10 cellular contexts compared by ENCODE assay signal in genomic region chr3:183377307-183377959, GRCh38. TPM values are rescaled to one million over a fixed set of nuclear protein-coding genes. Genes with fewer than 3 reads are reported as not detected.
DNase-seq lines count a peak whose midpoint lies in the region; ATAC-seq and TF ChIP-seq lines count a peak whose summit lies in the region.
"Had no signal": no experiment of that assay in that cellular context is flagged by ENCODE, and none has a peak within 500 bp of the region (broad histone marks: within the 10 kb centered on the region; RNA-seq: fewer than 3 reads in every experiment).

No MANE protein-coding gene starts in this region.

- peaks cover 0 to 7% of the 10 kb centered on the region in 2 donors for H3K36me3 Mint-ChIP-seq in CD14-positive monocyte
- peaks cover 2% of the 10 kb centered on the region for H3K36me3 Mint-ChIP-seq in activated naive CD8-positive, alpha-beta T cell treated with anti-CD3 and anti-CD28 coated beads, Interleukin-2, amount 50 U/mL, for 24 hours (ENCODE audit: low read depth)

- intact Hi-C loops in CD14-positive monocyte (cut with micrococcal nuclease), result loop anchor here in 1 of 2 donors (5.0 kb wide), 1 partner anchor 70 kb away; no protein-coding TSS in a partner anchor

- ATAC-seq in GM19455 (IDR thresholded peaks at IDR 0.05; ENCODE audit: unreplicated experiment) (peak; percentile 54), HG03135 (IDR thresholded peaks at IDR 0.05; ENCODE audit: unreplicated experiment) (no peak), omental fat pad (ENCODE audit: low FRiP score) (no peak), GM21529 (IDR thresholded peaks at IDR 0.05; ENCODE audit: unreplicated experiment) (no peak)
- ATAC-seq in activated naive CD8-positive, alpha-beta T cell treated with anti-CD3 and anti-CD28 coated beads, Interleukin-2, amount 50 U/mL, for 24 hours, result peak; percentile 81

- H3K4me1 Mint-ChIP-seq in CD14-positive monocyte, result peaks cover 66% of the 10 kb centered on the region
- H3K4me1 Mint-ChIP-seq in activated naive CD8-positive, alpha-beta T cell treated with anti-CD3 and anti-CD28 coated beads, Interleukin-2, amount 50 U/mL, for 24 hours, result peaks cover 47% of the 10 kb centered on the region

- peak overlapping the region in 5 of 7 donors; percentile 23 to 51 (median 33) for H3K27ac Mint-ChIP-seq in CD14-positive monocyte
- peak overlapping the region; percentile 77 for H3K27ac Mint-ChIP-seq in activated naive CD8-positive, alpha-beta T cell treated with anti-CD3 and anti-CD28 coated beads, Interleukin-2, amount 50 U/mL, for 24 hours
- H3K27ac Mint-ChIP-seq: T-cell had no signal

- H3K4me3 Mint-ChIP-seq in CD14-positive monocyte, result no peak overlapping the region
- H3K4me3 Mint-ChIP-seq in activated naive CD8-positive, alpha-beta T cell treated with anti-CD3 and anti-CD28 coated beads, Interleukin-2, amount 50 U/mL, for 24 hours, result no peak overlapping the region
- H3K4me3 Mint-ChIP-seq: T-cell had no signal

- H3K9me3 Mint-ChIP-seq in CD14-positive monocyte, result peaks cover 0 to 3% (median 0%) of the 10 kb centered on the region in 7 donors
- H3K9me3 Mint-ChIP-seq in activated naive CD8-positive, alpha-beta T cell treated with anti-CD3 and anti-CD28 coated beads, Interleukin-2, amount 50 U/mL, for 24 hours, result no peaks in the 10 kb centered on the region
- H3K9me3 Mint-ChIP-seq: T-cell had no signal

- TF ChIP-seq CTCF in CD14-positive monocyte (IDR thresholded peaks at IDR 0.05) (no peak), omental fat pad (IDR thresholded peaks at IDR 0.05) (no peak)

- H3K27me3 Mint-ChIP-seq in CD14-positive monocyte (ENCODE audit: low read depth in 3 of 3), result peaks cover 0 to 3% (median 2%) of the 10 kb centered on the region in 3 donors
- peaks cover 3% of the 10 kb centered on the region for H3K27me3 Mint-ChIP-seq in activated naive CD8-positive, alpha-beta T cell treated with anti-CD3 and anti-CD28 coated beads, Interleukin-2, amount 50 U/mL, for 24 hours

- DNase-seq in CD14-positive monocyte (ENCODE audit: low spot score), result no peak
- DNase-seq in NCI-H2081 treated with DMSO at 0.1 percent for 48 hours (lab: John Stamatoyannopoulos, UW), result peak; percentile 96
- no peak for DNase-seq in activated naive CD8-positive, alpha-beta T cell treated with anti-CD3 and anti-CD28 coated beads, Interleukin-2, amount 50 U/mL, for 24 hours
- DNase-seq in omental fat pad (ENCODE audit: low spot score), result no peak
- no peak for DNase-seq in GM19240 (ENCODE audit: insufficient read length, low spot score)
- DNase-seq: activated effector memory CD4-positive, alpha-beta T cell treated with anti-CD3 and anti-CD28 coated beads, Interleukin-2, amount 50 U/mL, for 16 hours; T-cell had no signal

RNA-seq across cellular contexts. Expression of gene MCF2L2, which starts 51.0 kb away (rescaled TPM):
- under 1 TPM in 1 of 2 donors, not detected in 1; 0.13 TPM for polyA plus RNA-seq in CD14-positive monocyte
- under 1 TPM; under 0.01 to 0.84 (median 0.39) TPM for total RNA-seq in omental fat pad

Comparison
In these comparisons a context has a peak if more than half of its experiments do, and no peak if none do; other contexts are left out.
1. ATAC-seq: peak in GM19455 (single experiment) and activated naive CD8-positive, alpha-beta T cell treated with anti-CD3 and anti-CD28 coated beads, Interleukin-2, amount 50 U/mL, for 24 hours (single experiment); none in HG03135 (single experiment), omental fat pad (single experiment) and GM21529 (single experiment).